In genomic region chr2:166138667-166139066, GRCh38 we compare ENCODE assay signal across 11 cellular contexts. TPM values are rescaled to one million over a fixed set of nuclear protein-coding genes. Genes with fewer than 3 reads are reported as not detected.
"Had no signal": no experiment of that assay in that cellular context is flagged by ENCODE, and none has a peak within 500 bp of the region (broad histone marks: within the 10 kb centered on the region; RNA-seq: fewer than 3 reads in every experiment).

No MANE protein-coding gene starts in this region.

- ATAC-seq: GM23338, HCT116 had no signal

- H3K4me2 ChIP-seq: GM23338 had no signal

- DNase-seq: GM23248, GOT3, H7, H9, HCEC 1CT, HFFc6 had no signal

- H3K36me3 ChIP-seq: HAP-1 had no signal

- FAIRE-seq: H1, H54 had no signal

- H3K4me3 ChIP-seq: GM23248, GM23338, HAP-1 had no signal

- H3K9me3 ChIP-seq: HAP-1 had no signal

- H3K27ac ChIP-seq: GM23248 had no signal

- H2AFZ ChIP-seq: GM23248, GM23338 had no signal

- H3K9ac ChIP-seq: GM23248 had no signal

RNA-seq across cellular contexts. Expression of gene SCN1A, which starts 10.8 kb away (rescaled TPM):
- total RNA-seq: GM23248, HFFc6 had no signal
